In genomic region chr2:185082749-185083148, GRCh38 we compare ENCODE assay signal across 34 cellular contexts.
"Had no signal": no experiment of that assay in that cellular context is flagged by ENCODE, and none has a peak within 500 bp of the region (broad histone marks: within the 10 kb centered on the region; RNA-seq: fewer than 3 reads in every experiment).

No MANE protein-coding gene starts in this region.

- H3K27me3 Mint-ChIP-seq: activated B cell treated with CpG ODN at 0.5 μM for 24 hours; activated CD4-positive, alpha-beta memory T cell treated with anti-CD3 and anti-CD28 coated beads for 36 hours; activated CD4-positive, alpha-beta T cell treated with anti-CD3 and anti-CD28 coated beads, Interleukin-2, amount 10 ng/mL, durations not matched to agents 24 days and 14 days; activated CD8-positive, alpha-beta memory T cell treated with anti-CD3 and anti-CD28 coated beads, Interleukin-2, amount 10 ng/mL, durations not matched to agents 7 days and 5 days; activated CD8-positive, alpha-beta T cell treated with anti-CD3 and anti-CD28 coated beads for 36 hours; activated naive CD4-positive, alpha-beta T cell treated with anti-CD3 and anti-CD28 coated beads, Interleukin-2, amount 10 ng/mL, durations not matched to agents 7 days and 5 days; activated naive CD4-positive, alpha-beta T cell treated with anti-CD3 and anti-CD28 coated beads, Interleukin-2, amount 50 U/mL, for 24 hours; activated naive CD8-positive, alpha-beta T cell; activated naive CD8-positive, alpha-beta T cell treated with anti-CD3 and anti-CD28 coated beads, Interleukin-2, amount 10 ng/mL, durations not matched to agents 7 days and 5 days; activated naive CD8-positive, alpha-beta T cell treated with anti-CD3 and anti-CD28 coated beads, Interleukin-2, amount 50 U/mL, for 24 hours; activated T-cell treated with anti-CD3 and anti-CD28 coated beads, Interleukin-2, amount 50 U/mL, for 24 hours; brain had no signal

- H3K4me1 Mint-ChIP-seq: activated B cell treated with CpG ODN at 0.5 μM for 24 hours; activated CD4-positive, alpha-beta T cell treated with anti-CD3 and anti-CD28 coated beads, Interleukin-2, amount 10 ng/mL, durations not matched to agents 24 days and 14 days; activated CD8-positive, alpha-beta memory T cell treated with anti-CD3 and anti-CD28 coated beads, Interleukin-2, amount 10 ng/mL, durations not matched to agents 7 days and 5 days; activated naive CD4-positive, alpha-beta T cell treated with anti-CD3 and anti-CD28 coated beads, Interleukin-2, amount 10 ng/mL, durations not matched to agents 7 days and 5 days; activated naive CD4-positive, alpha-beta T cell treated with anti-CD3 and anti-CD28 coated beads, Interleukin-2, amount 50 U/mL, for 24 hours; activated naive CD8-positive, alpha-beta T cell treated with anti-CD3 and anti-CD28 coated beads, Interleukin-2, amount 10 ng/mL, durations not matched to agents 7 days and 5 days; activated naive CD8-positive, alpha-beta T cell treated with anti-CD3 and anti-CD28 coated beads, Interleukin-2, amount 50 U/mL, for 24 hours; brain had no signal

- H3K27ac Mint-ChIP-seq: activated B cell treated with CpG ODN at 0.5 μM for 24 hours; activated CD4-positive, alpha-beta memory T cell treated with anti-CD3 and anti-CD28 coated beads for 36 hours; activated CD4-positive, alpha-beta T cell treated with anti-CD3 and anti-CD28 coated beads, Interleukin-2, amount 10 ng/mL, durations not matched to agents 24 days and 14 days; activated CD8-positive, alpha-beta memory T cell treated with anti-CD3 and anti-CD28 coated beads, Interleukin-2, amount 10 ng/mL, durations not matched to agents 7 days and 5 days; activated CD8-positive, alpha-beta T cell treated with anti-CD3 and anti-CD28 coated beads for 36 hours; activated naive CD4-positive, alpha-beta T cell treated with anti-CD3 and anti-CD28 coated beads, Interleukin-2, amount 10 ng/mL, durations not matched to agents 7 days and 5 days; activated naive CD4-positive, alpha-beta T cell treated with anti-CD3 and anti-CD28 coated beads, Interleukin-2, amount 50 U/mL, for 24 hours; activated naive CD8-positive, alpha-beta T cell; activated naive CD8-positive, alpha-beta T cell treated with anti-CD3 and anti-CD28 coated beads, Interleukin-2, amount 10 ng/mL, durations not matched to agents 7 days and 5 days; activated naive CD8-positive, alpha-beta T cell treated with anti-CD3 and anti-CD28 coated beads, Interleukin-2, amount 50 U/mL, for 24 hours; activated T-cell treated with anti-CD3 and anti-CD28 coated beads, Interleukin-2, amount 50 U/mL, for 24 hours; activated T-helper 2 cell treated with anti-CD3 and anti-CD28 coated beads, Interferon-gamma antibody, Interleukin-2, Interleukin-4, amounts not matched to agents 10 μg/mL and 5 μg/mL and 100 μg/mL, durations not matched to agents 14 hours and 24 hours and 36 hours; brain; T-helper 1 cell treated with Interleukin-12 subunit alpha and Interleukin-12 subunit beta and Interleukin-4 antibody, amounts not matched to agents 30 μg/mL and 1 μg/mL, for 36 hours; T-helper 2 cell treated with Interferon-gamma antibody and Interleukin-4, amounts not matched to agents 5 μg/mL and 100 μg/mL, for 36 hours had no signal

- H3K4me3 Mint-ChIP-seq: activated B cell treated with CpG ODN at 0.5 μM for 24 hours; activated CD4-positive, alpha-beta memory T cell treated with anti-CD3 and anti-CD28 coated beads for 36 hours; activated CD4-positive, alpha-beta T cell treated with anti-CD3 and anti-CD28 coated beads, Interleukin-2, amount 10 ng/mL, durations not matched to agents 24 days and 14 days; activated CD8-positive, alpha-beta memory T cell treated with anti-CD3 and anti-CD28 coated beads, Interleukin-2, amount 10 ng/mL, durations not matched to agents 7 days and 5 days; activated CD8-positive, alpha-beta T cell treated with anti-CD3 and anti-CD28 coated beads for 36 hours; activated naive CD4-positive, alpha-beta T cell treated with anti-CD3 and anti-CD28 coated beads, Interleukin-2, amount 10 ng/mL, durations not matched to agents 7 days and 5 days; activated naive CD4-positive, alpha-beta T cell treated with anti-CD3 and anti-CD28 coated beads, Interleukin-2, amount 50 U/mL, for 24 hours; activated naive CD8-positive, alpha-beta T cell; activated naive CD8-positive, alpha-beta T cell treated with anti-CD3 and anti-CD28 coated beads, Interleukin-2, amount 10 ng/mL, durations not matched to agents 7 days and 5 days; activated naive CD8-positive, alpha-beta T cell treated with anti-CD3 and anti-CD28 coated beads, Interleukin-2, amount 50 U/mL, for 24 hours; activated T-cell treated with anti-CD3 and anti-CD28 coated beads, Interleukin-2, amount 50 U/mL, for 24 hours; brain; T-helper 1 cell treated with Interleukin-12 subunit alpha and Interleukin-12 subunit beta and Interleukin-4 antibody, amounts not matched to agents 30 μg/mL and 1 μg/mL, for 36 hours; T-helper 2 cell treated with Interferon-gamma antibody and Interleukin-4, amounts not matched to agents 5 μg/mL and 100 μg/mL, for 36 hours had no signal

- H3K36me3 ChIP-seq: ascending aorta had no signal

- ATAC-seq: activated CD8-positive, alpha-beta memory T cell treated with anti-CD3 and anti-CD28 coated beads, Interleukin-2, amount 10 ng/mL, durations not matched to agents 7 days and 5 days; activated CD8-positive, alpha-beta T cell treated with anti-CD3 and anti-CD28 coated beads for 36 hours; activated naive CD8-positive, alpha-beta T cell treated with anti-CD3 and anti-CD28 coated beads, Interleukin-2, amount 50 U/mL, for 24 hours had no signal

- H3K9me3 Mint-ChIP-seq: activated B cell treated with CpG ODN at 0.5 μM for 24 hours; activated CD4-positive, alpha-beta T cell treated with anti-CD3 and anti-CD28 coated beads, Interleukin-2, amount 10 ng/mL, durations not matched to agents 24 days and 14 days; activated naive CD8-positive, alpha-beta T cell treated with anti-CD3 and anti-CD28 coated beads, Interleukin-2, amount 10 ng/mL, durations not matched to agents 7 days and 5 days; brain; T-helper 1 cell treated with Interleukin-12 subunit alpha and Interleukin-12 subunit beta and Interleukin-4 antibody, amounts not matched to agents 30 μg/mL and 1 μg/mL, for 36 hours had no signal

- H3K27ac ChIP-seq: ascending aorta, VCaP had no signal

- H3K9me3 ChIP-seq: ascending aorta had no signal

- H3K4me3 ChIP-seq: ascending aorta had no signal

- H3K4me1 ChIP-seq: ascending aorta had no signal

- H3K36me3 Mint-ChIP-seq: activated CD4-positive, alpha-beta memory T cell treated with anti-CD3 and anti-CD28 coated beads for 36 hours; activated CD8-positive, alpha-beta memory T cell treated with anti-CD3 and anti-CD28 coated beads, Interleukin-2, amount 10 ng/mL, durations not matched to agents 7 days and 5 days; activated naive CD4-positive, alpha-beta T cell treated with anti-CD3 and anti-CD28 coated beads, Interleukin-2, amount 10 ng/mL, durations not matched to agents 7 days and 5 days; activated naive CD4-positive, alpha-beta T cell treated with anti-CD3 and anti-CD28 coated beads, Interleukin-2, amount 50 U/mL, for 24 hours; activated naive CD8-positive, alpha-beta T cell; activated naive CD8-positive, alpha-beta T cell treated with anti-CD3 and anti-CD28 coated beads, Interleukin-2, amount 10 ng/mL, durations not matched to agents 7 days and 5 days; brain had no signal

- DNase-seq: activated B cell treated with CpG ODN at 0.5 μM for 24 hours; activated CD4-positive, alpha-beta memory T cell treated with anti-CD3 and anti-CD28 coated beads for 36 hours; activated CD4-positive, alpha-beta T cell treated with anti-CD3 and anti-CD28 coated beads for 4 hours; activated CD4-positive, alpha-beta T cell treated with anti-CD3 and anti-CD28 coated beads, Interleukin-2, amount 10 ng/mL, durations not matched to agents 24 days and 14 days; activated CD4-positive, alpha-beta T cell treated with anti-CD3 and anti-CD28 coated beads, Interleukin-2, amount 50 U/mL, for 1 hour; activated CD4-positive, alpha-beta T cell treated with anti-CD3 and anti-CD28 coated beads, Interleukin-2, amount 50 U/mL, for 4 hours; activated CD4-positive, CD25-positive, alpha-beta regulatory T cell treated with anti-CD3 and anti-CD28 coated beads, Interleukin-2, amount 50 U/mL, for 72 hours; activated CD8-positive, alpha-beta memory T cell treated with anti-CD3 and anti-CD28 coated beads for 24 hours; activated CD8-positive, alpha-beta memory T cell treated with anti-CD3 and anti-CD28 coated beads, Interleukin-2, amount 10 ng/mL, durations not matched to agents 7 days and 5 days; activated CD8-positive, alpha-beta memory T cell treated with anti-CD3 and anti-CD28 coated beads, Interleukin-2, amount 50 U/mL, for 48 hours; activated CD8-positive, alpha-beta T cell treated with anti-CD3 and anti-CD28 coated beads for 36 hours; activated effector memory CD4-positive, alpha-beta T cell treated with Interleukin-2 at 50 U/mL for 16 hours; activated gamma-delta T cell; activated naive CD4-positive, alpha-beta T cell treated with anti-CD3 and anti-CD28 coated beads, Interleukin-2, amount 10 ng/mL, durations not matched to agents 7 days and 5 days; activated naive CD4-positive, alpha-beta T cell treated with Interleukin-2 at 50 U/mL for 16 hours; activated naive CD8-positive, alpha-beta T cell treated with anti-CD3 and anti-CD28 coated beads, Interleukin-2, amount 10 ng/mL, durations not matched to agents 7 days and 5 days; activated naive CD8-positive, alpha-beta T cell treated with anti-CD3 and anti-CD28 coated beads, Interleukin-2, amount 50 U/mL, for 24 hours; activated T-cell treated with anti-CD3 and anti-CD28 coated beads, Interleukin-2, amount 50 U/mL, for 24 hours; activated T-cell treated with anti-CD3 and anti-CD28 coated beads, Interleukin-2, amount 50 U/mL, for 48 hours; amygdala; anterior cingulate cortex; central memory CD4-positive, alpha-beta T cell; T-helper 1 cell; T-helper 2 cell; T-helper 9 cell had no signal

- H3K27me3 ChIP-seq: ascending aorta had no signal

- FAIRE-seq: TTC549 had no signal
